In genomic region chr10:124389613-124390361, GRCh38 we compare ENCODE assay signal across 1 cellular context.
TF ChIP-seq lines count a peak whose summit lies in the region.

No MANE protein-coding gene starts in this region.

TF ChIP-seq in HepG2, 621 proteins besides CTCF, POLR2A, EP300 and RAD21:
- peak; percentile 12; the same call in 1 of the 2 replicates for TF ChIP-seq HDAC1 (CRISPR knock-in tag; IDR thresholded peaks at IDR 0.05)
- no peak for TF ChIP-seq HIC2 (CRISPR knock-in tag; IDR thresholded peaks at IDR 0.05; ENCODE audit: low read depth)
- TF ChIP-seq MTF2 (CRISPR knock-in tag; IDR thresholded peaks at IDR 0.05; ENCODE audit: borderline replicate concordance), result peak; percentile 10; the same call in 1 of the 2 replicates
TF ChIP-seq in HepG2: peak in this region for 2.
